In genomic region chr19:10960314-10961072, GRCh38 we compare ENCODE assay signal across 8 cellular contexts. TPM values are rescaled to one million over a fixed set of nuclear protein-coding genes. Genes with fewer than 3 reads are reported as not detected.
DNase-seq lines count a peak whose midpoint lies in the region; ATAC-seq, FAIRE-seq and TF ChIP-seq lines count a peak whose summit lies in the region.

SMARCA4 (plus strand) TSS chr19:10961030; CDS start chr19:10984152, 23,122 bp downstream.

- H4K8ac ChIP-seq in H1 (ENCODE audit: extremely low read depth, insufficient read depth, low read length) = peak within 1 kb of the TSS; percentile 98
- H4K8ac ChIP-seq in mesenchymal stem cell (ENCODE audit: low read length) = peak within 1 kb of the TSS; percentile 89

- H3K9me3 ChIP-seq in HUES48 (ENCODE audit: control insufficient read depth, insufficient read depth, low read length) (no peaks in the 10 kb centered on the region), NT2/D1 (ENCODE audit: insufficient read depth, low read length) (no peaks in the 10 kb centered on the region), H1 (ENCODE audit: insufficient read depth in 2 of 2, low read depth in 1 of 2, low read length in 1 of 2) (no peaks in the 10 kb centered on the region), mesenchymal stem cell (ENCODE audit: control insufficient read depth, low read length) (no peaks in the 10 kb centered on the region)

- H3K9me3 Mint-ChIP-seq in activated CD8-positive, alpha-beta memory T cell treated with anti-CD3 and anti-CD28 coated beads, Interleukin-2, amount 10 ng/mL, durations not matched to agents 7 days and 5 days (ENCODE audit: low read depth) = no peaks in the 10 kb centered on the region

- H3K27me3 ChIP-seq in HUES48 (ENCODE audit: control insufficient read depth, insufficient read depth, low read length) (no peaks in the 10 kb centered on the region), NT2/D1 (ENCODE audit: insufficient read depth, insufficient read length) (no peaks in the 10 kb centered on the region), H1 (replicated peaks in 1 of 4; ENCODE audit: control insufficient read depth in 3 of 4, extremely low read depth in 1 of 4, insufficient read depth in 3 of 4, low read length in 3 of 4) (no peaks in the 10 kb centered on the region), mesenchymal stem cell (ENCODE audit: control insufficient read depth in 1 of 2, insufficient read depth in 1 of 2, low read length in 2 of 2) (no peaks in the 10 kb centered on the region)

- H4K91ac ChIP-seq in H1 (replicated peaks; ENCODE audit: insufficient read length, low read length) = peak within 1 kb of the TSS; percentile 91
- peak within 1 kb of the TSS; percentile 93 for H4K91ac ChIP-seq in mesenchymal stem cell (ENCODE audit: low read length)

- no peak within 1 kb of the TSS for H2AK5ac ChIP-seq in H1 (ENCODE audit: low read depth, low read length)
- peak within 1 kb of the TSS; percentile 53 for H2AK5ac ChIP-seq in mesenchymal stem cell (ENCODE audit: low read length, severe bottlenecking)

- peaks cover 32 to 42% of the 10 kb centered on the region in 2 experiments for H3K79me2 ChIP-seq in H1 (ENCODE audit: control insufficient read depth in 1 of 2, insufficient read depth in 2 of 2, low read length in 2 of 2)

- H3K18ac ChIP-seq in H1 (ENCODE audit: extremely low read depth, low read length) (peak within 1 kb of the TSS; percentile 71; the same call in 1 of the 2 replicates), mesenchymal stem cell (ENCODE audit: low read depth in 1 of 2, low read length in 2 of 2) (peak within 1 kb of the TSS; percentile 88 to 97)

- H3K4ac ChIP-seq in H1 (replicated peaks; ENCODE audit: insufficient read length, low read depth, low read length) (peak within 1 kb of the TSS; percentile 97), mesenchymal stem cell (ENCODE audit: low read depth in 1 of 2, low read length in 2 of 2) (peak within 1 kb of the TSS; percentile 90 to 93)

- POLR2A ChIA-PET in H1 (lab: Charles Lee; ENCODE audit: partially characterized antibody) = interaction anchor here (0.8 to 5.1 kb wide), 13 partner anchors 8 to 183 kb away, joined by 3 to 28 read pairs (median 5); partner anchors contain the start of genes LDLR and TMED1

- peaks cover 5% of the 10 kb centered on the region for H3K23me2 ChIP-seq in H1 (ENCODE audit: low read depth, low read length)

- no peak within 1 kb of the TSS for H3K23ac ChIP-seq in H1 (ENCODE audit: insufficient read length)
- no peak within 1 kb of the TSS for H3K23ac ChIP-seq in mesenchymal stem cell (ENCODE audit: low read length in 2 of 2)

- 3% methylated on average over 70 of the region's 100 CpGs; no CpG with 5 or more reads in 1 of the 2 experiments for WGBS in H1 (ENCODE audit: extremely low coverage in 1 of 2, insufficient coverage in 1 of 2, insufficient read length in 1 of 2, insufficient replicate concordance in 2 of 2, low coverage in 1 of 2, low lambda C conversion rate in 2 of 2, missing lambda C conversion rate in 1 of 2), 2 experiments
- WGBS in mesenchymal stem cell = under 1% methylated on average over 49 of the region's 100 CpGs

- peak within 1 kb of the TSS; percentile 94 for H3K27ac ChIP-seq in HUES48 (ENCODE audit: low read depth, low read length)
- H3K27ac ChIP-seq in H1 (ENCODE audit: low read depth, low read length) = peak within 1 kb of the TSS; percentile 85
- H3K27ac ChIP-seq in mesenchymal stem cell (ENCODE audit: low read length, poor library complexity, severe bottlenecking) = peak within 1 kb of the TSS; percentile 65

- peaks cover 2% of the 10 kb centered on the region for H3K36me3 Mint-ChIP-seq in activated CD8-positive, alpha-beta memory T cell treated with anti-CD3 and anti-CD28 coated beads, Interleukin-2, amount 10 ng/mL, durations not matched to agents 7 days and 5 days

- no peaks in the 10 kb centered on the region for H3K27me3 Mint-ChIP-seq in activated CD8-positive, alpha-beta memory T cell treated with anti-CD3 and anti-CD28 coated beads, Interleukin-2, amount 10 ng/mL, durations not matched to agents 7 days and 5 days

- H3K14ac ChIP-seq in H1 (ENCODE audit: insufficient read length) = no peak within 1 kb of the TSS
- H3K14ac ChIP-seq in mesenchymal stem cell (ENCODE audit: low read length in 2 of 2) = peak within 1 kb of the TSS; percentile 45 to 85

- CTCF ChIA-PET in activated CD8-positive, alpha-beta memory T cell treated with anti-CD3 and anti-CD28 coated beads, Interleukin-2, amount 10 ng/mL, durations not matched to agents 7 days and 5 days (lab: Charles Lee) = interaction anchor here (0.8 to 4.5 kb wide), 6 partner anchors 9 to 96 kb away, joined by 3 to 18 read pairs (median 8); no protein-coding TSS in a partner anchor
- CTCF ChIA-PET in H1 (lab: Charles Lee; ENCODE audit: partially characterized antibody) = interaction anchor here (1.5 to 12.4 kb wide), 2 partner anchors 15 to 21 kb away, joined by 3 to 110 read pairs; no protein-coding TSS in a partner anchor

- peak within 1 kb of the TSS; percentile 87 for H3K9ac ChIP-seq in HUES48 (ENCODE audit: low read depth, low read length)
- peak within 1 kb of the TSS; percentile 100 for H3K9ac ChIP-seq in NT2/D1 (ENCODE audit: insufficient read length, low read depth)
- peak within 1 kb of the TSS; percentile 86 to 95 (median 90) for H3K9ac ChIP-seq in H1 (replicated peaks in 1 of 4; ENCODE audit: extremely low read depth in 1 of 4, low read depth in 3 of 4, low read length in 3 of 4)
- peak within 1 kb of the TSS; percentile 99 for H3K9ac ChIP-seq in mesenchymal stem cell (ENCODE audit: low read length)

- H2BK12ac ChIP-seq in H1 (ENCODE audit: low read depth, low read length) = 0 out of 2 replicates have a peak within 1 kb of the TSS, but pooled peaks have one; percentile 50
- no peak within 1 kb of the TSS for H2BK12ac ChIP-seq in mesenchymal stem cell (ENCODE audit: low read length in 2 of 2)

- H2BK5ac ChIP-seq in H1 (ENCODE audit: low read depth, low read length) (peak within 1 kb of the TSS; percentile 35; the same call in 1 of the 2 replicates), mesenchymal stem cell (ENCODE audit: low read depth, low read length, poor library complexity, severe bottlenecking) (peak within 1 kb of the TSS; percentile 48)

- TF ChIP-seq POLR2A in H1 (IDR thresholded peaks at IDR 0.05; ENCODE audit: control extremely low read depth in 1 of 2, low read depth in 2 of 2, low read length in 2 of 2) = peak in 1 of 2 experiments; percentile 65; a peak in 1 of 3 replicates

- peak within 1 kb of the TSS; percentile 97 for H3K56ac ChIP-seq in H1 (replicated peaks; ENCODE audit: insufficient read length, low read depth, low read length)

- H3K4me1 Mint-ChIP-seq in activated CD8-positive, alpha-beta memory T cell treated with anti-CD3 and anti-CD28 coated beads, Interleukin-2, amount 10 ng/mL, durations not matched to agents 7 days and 5 days = peaks cover 43% of the 10 kb centered on the region

- TF ChIP-seq RAD21 in H1 (IDR thresholded peaks at IDR 0.05 in 1 of 2, conservative IDR thresholded peaks at IDR 0.05 in 1 of 2; ENCODE audit: low read depth in 2 of 2, low read length in 2 of 2) = no peak

- H3K27ac Mint-ChIP-seq in activated CD8-positive, alpha-beta memory T cell treated with anti-CD3 and anti-CD28 coated beads, Interleukin-2, amount 10 ng/mL, durations not matched to agents 7 days and 5 days = peak within 1 kb of the TSS; percentile 87

- H3K4me3 Mint-ChIP-seq in activated CD8-positive, alpha-beta memory T cell treated with anti-CD3 and anti-CD28 coated beads, Interleukin-2, amount 10 ng/mL, durations not matched to agents 7 days and 5 days = peak within 1 kb of the TSS; percentile 87

- TF ChIP-seq EP300 in H1 (IDR thresholded peaks at IDR 0.05; ENCODE audit: borderline replicate concordance in 1 of 2, low read depth in 2 of 2, low read length in 2 of 2) = peak in 1 of 2 experiments; percentile 17; a peak in 1 of 3 replicates

- DNase-seq in COLO668 (lab: John Stamatoyannopoulos, UW; ENCODE audit: unreplicated experiment) (peak; percentile 99), NT2/D1 (ENCODE audit: low read depth, low spot score) (peak; percentile 97), H1 (ENCODE audit: low read depth in 1 of 2, low spot score in 2 of 2) (peak; percentile 88 to 96), mesenchymal stem cell (peak; percentile 94)
- peak; percentile 98 for DNase-seq in activated CD8-positive, alpha-beta memory T cell treated with anti-CD3 and anti-CD28 coated beads, Interleukin-2, amount 10 ng/mL, durations not matched to agents 7 days and 5 days
- DNase-seq in stimulated activated CD8-positive, alpha-beta memory T cell treated with anti-CD3 and anti-CD28 coated beads, Interleukin-12 subunit alpha, Interleukin-12 subunit beta, amount 100 ng/mL, for 24 hours (ENCODE audit: extremely low read depth) = peak; percentile 95

- H3K36me3 ChIP-seq in HUES48 (ENCODE audit: control insufficient read depth, insufficient read depth, low read length) (no peaks in the 10 kb centered on the region), NT2/D1 (ENCODE audit: insufficient read depth, insufficient read length, low read length) (peaks cover 16% of the 10 kb centered on the region), H1 (ENCODE audit: control insufficient read depth in 2 of 4, insufficient read depth in 4 of 4, low read length in 3 of 4) (no peaks in the 10 kb centered on the region), mesenchymal stem cell (ENCODE audit: control insufficient read depth in 1 of 2, insufficient read depth in 2 of 2, low read depth in 1 of 2, low read length in 2 of 2) (peaks cover 0 to 9% of the 10 kb centered on the region in 2 experiments)

- no peak within 1 kb of the TSS for H2BK20ac ChIP-seq in H1 (ENCODE audit: low read length)

- peaks cover 17% of the 10 kb centered on the region for H3K79me1 ChIP-seq in H1 (ENCODE audit: low read depth, low read length)
- H3K79me1 ChIP-seq in mesenchymal stem cell (replicated peaks; ENCODE audit: low read length, poor library complexity, severe bottlenecking) = no peaks in the 10 kb centered on the region

- no peak for FAIRE-seq in H1 (lab: Jason Lieb, UNC)

- peak within 1 kb of the TSS; percentile 100 for H3K4me3 ChIP-seq in HUES48 (ENCODE audit: low read depth, low read length)
- peak within 1 kb of the TSS; percentile 96 for H3K4me3 ChIP-seq in NT2/D1 (ENCODE audit: insufficient read length, low read depth)
- H3K4me3 ChIP-seq in H1 (ENCODE audit: extremely low read depth in 1 of 4, insufficient read depth in 2 of 4, low read depth in 3 of 4, low read length in 4 of 4) = peak within 1 kb of the TSS; percentile 98 to 100 (median 99)
- peak within 1 kb of the TSS; percentile 91 to 99 for H3K4me3 ChIP-seq in mesenchymal stem cell (ENCODE audit: insufficient read depth in 1 of 2, low read depth in 1 of 2, low read length in 2 of 2)

- H3K4me2 ChIP-seq in H1 (ENCODE audit: insufficient read depth in 1 of 2, low read depth in 2 of 2, low read length in 2 of 2) (peak within 1 kb of the TSS; percentile 83 to 100), mesenchymal stem cell (ENCODE audit: low read length, poor library complexity, severe bottlenecking) (peak within 1 kb of the TSS; percentile 91)

- peaks cover 7% of the 10 kb centered on the region for H3K4me1 ChIP-seq in HUES48 (ENCODE audit: control insufficient read depth, insufficient read depth, low read length)
- H3K4me1 ChIP-seq in NT2/D1 (ENCODE audit: insufficient read depth, insufficient read length) = peaks cover 9% of the 10 kb centered on the region
- peaks cover 0 to 12% (median 6%) of the 10 kb centered on the region in 4 experiments; a peak in 6 of 7 replicates for H3K4me1 ChIP-seq in H1 (replicated peaks in 1 of 4; ENCODE audit: control insufficient read depth in 3 of 4, insufficient read depth in 4 of 4, low read length in 3 of 4)
- H3K4me1 ChIP-seq in mesenchymal stem cell (ENCODE audit: control insufficient read depth, insufficient read depth, low read depth, low read length) = peaks cover 16% of the 10 kb centered on the region

- H2AFZ ChIP-seq in H1 (ENCODE audit: low read length) = no peak within 1 kb of the TSS; the same call in 1 of the 2 replicates
- H2AFZ ChIP-seq in mesenchymal stem cell (ENCODE audit: low read depth, low read length) = peak within 1 kb of the TSS; percentile 67

- peaks cover 4% of the 10 kb centered on the region in 2 experiments for H4K20me1 ChIP-seq in H1 (replicated peaks in 1 of 2; ENCODE audit: control insufficient read depth in 1 of 2, insufficient read depth in 2 of 2, low read length in 2 of 2)

- peak within 1 kb of the TSS; percentile 55 for H2BK120ac ChIP-seq in H1 (replicated peaks; ENCODE audit: low read depth, low read length)
- peak within 1 kb of the TSS; percentile 88 for H2BK120ac ChIP-seq in mesenchymal stem cell (ENCODE audit: low read depth, low read length)

- peak; percentile 58 for ATAC-seq in GM21367 (IDR thresholded peaks at IDR 0.05; ENCODE audit: unreplicated experiment)
- ATAC-seq in activated CD8-positive, alpha-beta memory T cell treated with anti-CD3 and anti-CD28 coated beads, Interleukin-2, amount 10 ng/mL, durations not matched to agents 7 days and 5 days = peak; percentile 84

- H2BK15ac ChIP-seq in H1 (ENCODE audit: low read length) (no peak within 1 kb of the TSS; the same call in 1 of the 2 replicates), mesenchymal stem cell (ENCODE audit: low read depth, poor library complexity, severe bottlenecking) (peak within 1 kb of the TSS; percentile 81)

- peak within 1 kb of the TSS; percentile 91 for H4K5ac ChIP-seq in H1 (ENCODE audit: insufficient read length, low read depth, low read length)

- no peak for TF ChIP-seq CTCF in H1 (IDR thresholded peaks at IDR 0.05; ENCODE audit: control extremely low read depth in 1 of 3, insufficient read depth in 1 of 3, low read depth in 1 of 3, low read length in 3 of 3)

RNA-seq across cellular contexts. Expression of gene SMARCA4, which starts in this region (rescaled TPM):
- 100 to 1,000 TPM; 107 to 114 TPM for total RNA-seq in activated CD8-positive, alpha-beta memory T cell treated with anti-CD3 and anti-CD28 coated beads, Interleukin-2, amount 10 ng/mL, durations not matched to agents 7 days and 5 days
- 263 TPM in 2 replicates for total RNA-seq in H1 (2021; fragmentation: NEBNext Ultra II Directional; extraction: Animal tissue kit (Norgen Biotek cat#: 25700))
- 86.4 and 137 TPM in 2 replicates for polyA plus RNA-seq in H1 (2011; rRNA removed)
- 106 TPM for polyA plus RNA-seq in H1 (2011; cell fraction: cytosol; rRNA removed)
- 215 TPM for polyA plus RNA-seq in H1 (2011; cell fraction: nucleus; rRNA removed)
- 238 to 277 TPM (median 270 TPM) in 4 replicates for polyA plus RNA-seq in H1 (2012, experiment 1 of 2)
- polyA plus RNA-seq in H1 (2012, experiment 2 of 2) = 118 TPM
- polyA plus RNA-seq in H1 (2013, experiment 1 of 2) = 156 TPM
- polyA plus RNA-seq in H1 (2013, experiment 2 of 2) = 146 TPM
- polyA minus RNA-seq in H1 (2011; rRNA and poly(A)+ RNA removed) = 219 and 239 TPM in 2 replicates
- polyA minus RNA-seq in H1 (2011; cell fraction: cytosol; rRNA and poly(A)+ RNA removed) = 184 TPM
- polyA minus RNA-seq in H1 (2011; cell fraction: nucleus; rRNA and poly(A)+ RNA removed) = 185 TPM
- polyA plus RNA-seq in mesenchymal stem cell (2013, experiment 1 of 2) = 67.2 TPM
- polyA plus RNA-seq in mesenchymal stem cell (2013, experiment 2 of 2) = 66.6 TPM

Comparison
In these comparisons a context has a peak if more than half of its experiments do, and no peak if none do; other contexts are left out.
1. Peak in every context shown above with its lines: DNase-seq, ATAC-seq, H3K4me3 ChIP-seq and H3K27ac ChIP-seq.